ENCODE assay signal across 17 cellular contexts in the genomic region with DNA sequence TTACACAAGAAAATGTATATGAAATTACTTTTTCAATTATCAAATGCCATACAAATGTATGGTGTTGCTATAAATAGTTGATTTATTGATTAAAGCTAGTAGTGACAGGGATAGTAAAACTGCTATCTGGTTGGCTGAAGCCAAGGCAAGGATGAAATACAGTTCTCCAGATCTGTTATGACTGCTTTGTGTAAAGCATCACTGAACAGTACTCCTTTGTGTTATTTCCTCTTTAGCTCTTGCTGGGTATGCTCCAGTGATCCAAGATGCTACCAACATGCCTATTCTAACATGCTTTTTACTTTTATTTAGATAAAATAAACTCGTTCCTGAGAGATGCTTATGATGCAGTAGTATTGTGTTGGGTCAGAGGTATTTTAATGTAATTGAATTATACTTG. TPM values are rescaled to one million over a fixed set of nuclear protein-coding genes. Genes with fewer than 3 reads are reported as not detected.
A peak's percentile ranks its signal among the peaks of the same experiment; 100 is the strongest.
DNase-seq lines count a peak whose midpoint lies in the region; FAIRE-seq and TF ChIP-seq lines count a peak whose summit lies in the region.
"Had no signal": no experiment of that assay in that cellular context is flagged by ENCODE, and none has a peak within 500 bp of the region (broad histone marks: within the 10 kb centered on the region; RNA-seq: fewer than 3 reads in every experiment).

No MANE protein-coding gene starts in this region.

- peak overlapping the region in 2 of 4 donors; percentile 6 to 15 for H3K4me3 Mint-ChIP-seq in IgD-negative memory B cell
- H3K4me3 Mint-ChIP-seq: CD8-positive, alpha-beta T cell had no signal

- FAIRE-seq in D721Med (lab: Jason Lieb, UNC) = no peak

- peak; percentile 10 for DNase-seq in GM12865 (ENCODE audit: low read depth)
- DNase-seq in germinal center (ENCODE audit: low spot score) = peak; percentile 65
- peak; percentile 39 for DNase-seq in renal cortical epithelial cell (ENCODE audit: low read depth)
- DNase-seq in NCI-H345 (lab: John Stamatoyannopoulos, UW) = no peak
- DNase-seq in D721Med (ENCODE audit: insufficient read length, low spot score) = no peak
- no peak for DNase-seq in coronary artery (ENCODE audit: low spot score)
- DNase-seq in activated T-cell treated with anti-CD3 and anti-CD28 coated beads, Interleukin-2, amount 50 U/mL, for 1 hour = no peak
- DNase-seq: CD8-positive, alpha-beta T cell; GDM1; GOT3; KBM-7; NCI-H1417 treated with DMSO at 0.1 percent for 48 hours; NCI-H1930; NCI-H2171 treated with DMSO at 0.1 percent for 48 hours; NCI-H510A; NCI-H774 had no signal

- no peak overlapping the region for H3K27ac ChIP-seq in coronary artery

- H3K4me3 ChIP-seq in GM12865 (ENCODE audit: low read depth, low read length) = no peak overlapping the region
- no peak overlapping the region for H3K4me3 ChIP-seq in coronary artery

- no peak for TF ChIP-seq CTCF in GM12865 (IDR thresholded peaks at IDR 0.05; ENCODE audit: insufficient read depth, low read depth, low read length, missing control alignments)
- no peak for TF ChIP-seq CTCF in D721Med (IDR thresholded peaks at IDR 0.05; ENCODE audit: insufficient read depth, missing control alignments)
- TF ChIP-seq CTCF in coronary artery (IDR thresholded peaks at IDR 0.05) = no peak

- H3K36me3 Mint-ChIP-seq in IgD-negative memory B cell = no peaks in the 10 kb centered on the region
- H3K36me3 Mint-ChIP-seq: CD8-positive, alpha-beta T cell had no signal

- peak overlapping the region; percentile 19 to 92 (median 60) for H3K27ac Mint-ChIP-seq in IgD-negative memory B cell
- H3K27ac Mint-ChIP-seq: CD8-positive, alpha-beta T cell had no signal

- H3K4me1 Mint-ChIP-seq in IgD-negative memory B cell = peaks cover 11 to 31% (median 26%) of the 10 kb centered on the region in 3 donors

- H3K9me3 Mint-ChIP-seq in IgD-negative memory B cell = no peaks in the 10 kb centered on the region
- H3K9me3 Mint-ChIP-seq: CD8-positive, alpha-beta T cell had no signal

- H3K27me3 Mint-ChIP-seq in IgD-negative memory B cell = peaks cover 2% of the 10 kb centered on the region

RNA-seq across cellular contexts. Expression of a gene that starts 12.4 kb away (rescaled TPM):
- 14.2 TPM for polyA plus RNA-seq in IgD-negative memory B cell
- 32.2 and 42.7 TPM in 2 replicates for total RNA-seq in renal cortical epithelial cell

RNA-seq across cellular contexts. Expression of a gene that starts 15.1 kb away (rescaled TPM):
- polyA plus RNA-seq in IgD-negative memory B cell = 18.0 TPM
- total RNA-seq in renal cortical epithelial cell = 23.4 and 37.0 TPM in 2 replicates

Comparison
In these comparisons a context has a peak if more than half of its experiments do, and no peak if none do; other contexts are left out.
1. DNase-seq: peak in GM12865 (single experiment), germinal center (single experiment) and renal cortical epithelial cell (single experiment); none in NCI-H345 (single experiment), D721Med (single experiment), coronary artery (single experiment) and activated T-cell treated with anti-CD3 and anti-CD28 coated beads, Interleukin-2, amount 50 U/mL, for 1 hour (single experiment).